7 cellular contexts compared by ENCODE assay signal in the genomic region with DNA sequence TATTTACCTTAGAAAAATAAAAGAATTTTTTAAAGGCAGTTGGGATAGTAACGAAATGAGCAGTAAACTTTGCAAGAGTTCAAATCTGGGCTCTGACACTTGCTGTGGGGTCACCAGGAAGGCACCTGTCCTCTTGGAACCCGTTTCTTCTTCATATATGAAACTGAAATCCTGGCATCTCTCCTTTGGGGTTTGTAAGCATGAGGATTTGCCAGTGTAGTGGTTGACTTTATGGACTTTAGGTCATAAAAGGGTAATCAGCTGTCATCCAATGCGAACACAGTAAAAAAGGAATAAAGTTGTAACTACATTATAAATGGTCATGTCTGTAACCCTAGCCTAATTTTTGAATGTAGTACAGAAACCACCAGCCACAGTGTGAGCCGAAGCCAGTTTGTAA. TPM values are rescaled to one million over a fixed set of nuclear protein-coding genes. Genes with fewer than 3 reads are reported as not detected.
DNase-seq lines count a peak whose midpoint lies in the region; ATAC-seq and TF ChIP-seq lines count a peak whose summit lies in the region.

No MANE protein-coding gene starts in this region.

- no peaks in the 10 kb centered on the region for H3K27me3 Mint-ChIP-seq in activated B cell treated with CpG ODN at 0.5 μM for 24 hours
- no peaks in the 10 kb centered on the region for H3K27me3 Mint-ChIP-seq in stimulated activated memory B cell treated with anti-CD40 and anti-IgM and Interleukin-4, amounts not matched to agents 10 μg/mL and 1 μg/mL and 100 μg/mL, for 72 hours

- H3K27ac Mint-ChIP-seq in activated B cell treated with CpG ODN at 0.5 μM for 24 hours = peak overlapping the region; percentile 82
- H3K27ac Mint-ChIP-seq in stimulated activated memory B cell treated with anti-CD40 and anti-IgM and Interleukin-4, amounts not matched to agents 10 μg/mL and 1 μg/mL and 100 μg/mL, for 72 hours = peak overlapping the region; percentile 77

- TF ChIP-seq CTCF in HFF-Myc (IDR thresholded peaks at IDR 0.05; ENCODE audit: low read depth, low read length, missing control alignments) (no peak), activated B cell treated with CpG ODN at 0.5 μM for 24 hours (IDR thresholded peaks at IDR 0.05) (no peak)

- H3K4me3 ChIP-seq in HFF-Myc (replicated peaks; ENCODE audit: low read depth, low read length) (peak overlapping the region; percentile 90), iPS-11a (ENCODE audit: low read depth, low read length) (peak overlapping the region; percentile 86)

- no peaks in the 10 kb centered on the region for H3K9me3 Mint-ChIP-seq in activated B cell treated with CpG ODN at 0.5 μM for 24 hours
- H3K9me3 Mint-ChIP-seq in stimulated activated memory B cell treated with anti-CD40 and anti-IgM and Interleukin-4, amounts not matched to agents 10 μg/mL and 1 μg/mL and 100 μg/mL, for 72 hours = no peaks in the 10 kb centered on the region

- H3K4me3 Mint-ChIP-seq in activated B cell treated with CpG ODN at 0.5 μM for 24 hours = peak overlapping the region; percentile 94
- peak overlapping the region; percentile 91 for H3K4me3 Mint-ChIP-seq in stimulated activated memory B cell treated with anti-CD40 and anti-IgM and Interleukin-4, amounts not matched to agents 10 μg/mL and 1 μg/mL and 100 μg/mL, for 72 hours

- POLR2A ChIA-PET in activated B cell treated with CpG ODN at 0.5 μM for 24 hours (lab: Charles Lee) = interaction anchor here (0.9 to 4.3 kb wide), 8 partner anchors 8 to 407 kb away, joined by 3 to 36 read pairs (median 6); partner anchors contain the start of gene FBXW2

- CTCF ChIA-PET in activated B cell treated with CpG ODN at 0.5 μM for 24 hours (lab: Charles Lee) = interaction anchor here (2.8 kb wide), 1 partner anchor 13 kb away, joined by 23 read pairs; no protein-coding TSS in a partner anchor

- intact Hi-C loops in activated B cell treated with CpG ODN at 0.5 μM for 24 hours (cut with micrococcal nuclease) = loop anchor here (1.0 to 10.0 kb wide), 6 partner anchors 8 to 488 kb away; partner anchors contain the start of genes MEGF9 and STOM

- ATAC-seq in activated B cell treated with CpG ODN at 0.5 μM for 24 hours (ENCODE audit: low read depth) (no peak), HG03097 (IDR thresholded peaks at IDR 0.05; ENCODE audit: low FRiP score, unreplicated experiment) (no peak)
- ATAC-seq in stimulated activated memory B cell treated with anti-CD40 and anti-IgM and Interleukin-4, amounts not matched to agents 10 μg/mL and 1 μg/mL and 100 μg/mL, for 72 hours = no peak

- DNase-seq in HFF-Myc (ENCODE audit: extremely low read depth, low read depth) (no peak), activated B cell treated with CpG ODN at 0.5 μM for 24 hours (no peak), NCI-H1092 treated with DMSO at 0.1 percent for 48 hours (lab: John Stamatoyannopoulos, UW) (no peak), DMS53 treated with DMSO at 0.1 percent for 48 hours (lab: John Stamatoyannopoulos, UW; ENCODE audit: unreplicated experiment) (no peak)

- H3K36me3 Mint-ChIP-seq in activated B cell treated with CpG ODN at 0.5 μM for 24 hours (ENCODE audit: low read depth) = peaks cover 11% of the 10 kb centered on the region
- H3K36me3 Mint-ChIP-seq in stimulated activated memory B cell treated with anti-CD40 and anti-IgM and Interleukin-4, amounts not matched to agents 10 μg/mL and 1 μg/mL and 100 μg/mL, for 72 hours = no peaks in the 10 kb centered on the region

- peaks cover 68% of the 10 kb centered on the region for H3K4me1 Mint-ChIP-seq in activated B cell treated with CpG ODN at 0.5 μM for 24 hours
- H3K4me1 Mint-ChIP-seq in stimulated activated memory B cell treated with anti-CD40 and anti-IgM and Interleukin-4, amounts not matched to agents 10 μg/mL and 1 μg/mL and 100 μg/mL, for 72 hours = peaks cover 59% of the 10 kb centered on the region

RNA-seq across cellular contexts. Expression of gene RAB14, which starts 1.3 kb away (rescaled TPM):
- total RNA-seq in activated B cell treated with CpG ODN at 0.5 μM for 24 hours = 55.9 and 63.8 TPM in 2 replicates
